Comparison of ENCODE assay signal across 20 cellular contexts in the genomic region with DNA sequence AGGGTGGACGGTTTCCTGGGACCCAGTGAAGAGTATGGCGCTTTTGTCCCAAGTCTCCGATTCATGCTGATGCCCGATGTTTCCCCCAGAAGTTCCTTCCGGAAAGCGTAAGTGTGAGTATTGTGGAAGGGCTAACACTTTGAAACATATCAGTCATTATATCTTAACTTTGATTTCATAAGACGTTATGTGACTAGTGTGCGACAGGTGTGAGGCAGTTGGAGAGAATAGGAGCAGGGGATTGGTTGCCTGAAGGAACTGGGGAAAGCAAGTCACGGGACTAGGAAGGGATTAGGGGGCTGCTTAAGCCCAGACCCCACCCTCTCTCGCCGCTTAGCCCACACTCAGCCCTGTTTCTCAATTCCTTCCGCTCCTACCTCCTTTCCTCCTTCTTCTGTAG.
DNase-seq lines count a peak whose midpoint lies in the region; ATAC-seq and TF ChIP-seq lines count a peak whose summit lies in the region.
"Had no signal": no experiment of that assay in that cellular context is flagged by ENCODE, and none has a peak within 500 bp of the region (broad histone marks: within the 10 kb centered on the region; RNA-seq: fewer than 3 reads in every experiment).

No MANE protein-coding gene starts in this region.

- no peak overlapping the region for H3K4me3 Mint-ChIP-seq in CD14-positive monocyte
- H3K4me3 Mint-ChIP-seq in dendritic cell treated with granulocyte-macrophage colony-stimulating factor and Interleukin-4, amounts not matched to agents 40 ng/mL and 50 ng/mL, for 4 days = no peak overlapping the region
- no peak overlapping the region for H3K4me3 Mint-ChIP-seq in stimulated activated memory B cell treated with anti-CD40 and anti-IgM and Interleukin-4, amounts not matched to agents 10 μg/mL and 1 μg/mL and 100 μg/mL, for 72 hours
- H3K4me3 Mint-ChIP-seq: CD8-positive, alpha-beta T cell had no signal

- H3K4me1 ChIP-seq in DND-41 (ENCODE audit: insufficient read depth, low read length) = no peaks in the 10 kb centered on the region

- no peak for ATAC-seq in DND-41 (ENCODE audit: insufficient read depth, low read depth)
- no peak for ATAC-seq in stimulated activated memory B cell treated with anti-CD40 and anti-IgM and Interleukin-4, amounts not matched to agents 10 μg/mL and 1 μg/mL and 100 μg/mL, for 72 hours
- ATAC-seq in GM18502 (IDR thresholded peaks at IDR 0.05; ENCODE audit: poor library complexity, unreplicated experiment) = no peak
- no peak for ATAC-seq in GM19328 (IDR thresholded peaks at IDR 0.05; ENCODE audit: unreplicated experiment)
- ATAC-seq: CD8-positive, alpha-beta T cell had no signal

- H4K20me1 ChIP-seq in DND-41 (ENCODE audit: insufficient read depth, low read length) = peaks cover 84% of the 10 kb centered on the region

- H3K79me2 ChIP-seq in DND-41 (ENCODE audit: insufficient read depth, low read length) = peaks cover 99% of the 10 kb centered on the region

- H3K36me3 Mint-ChIP-seq in CD14-positive monocyte = peaks cover 50% of the 10 kb centered on the region in 2 donors
- peaks cover 74% of the 10 kb centered on the region for H3K36me3 Mint-ChIP-seq in dendritic cell treated with granulocyte-macrophage colony-stimulating factor and Interleukin-4, amounts not matched to agents 40 ng/mL and 50 ng/mL, for 4 days (ENCODE audit: low read depth)
- peaks cover 58% of the 10 kb centered on the region for H3K36me3 Mint-ChIP-seq in stimulated activated memory B cell treated with anti-CD40 and anti-IgM and Interleukin-4, amounts not matched to agents 10 μg/mL and 1 μg/mL and 100 μg/mL, for 72 hours

- intact Hi-C loops in CD14-positive monocyte (cut with micrococcal nuclease) = no loop called here
- intact Hi-C loops in dendritic cell treated with granulocyte-macrophage colony-stimulating factor and Interleukin-4, amounts not matched to agents 40 ng/mL and 50 ng/mL, for 4 days (cut with micrococcal nuclease) = no loop called here

- no peak for DNase-seq in CD14-positive monocyte (ENCODE audit: low spot score)
- DNase-seq in DND-41 = no peak
- no peak for DNase-seq in NCI-H748 (lab: John Stamatoyannopoulos, UW; ENCODE audit: unreplicated experiment)
- DNase-seq: CD8-positive, alpha-beta T cell; DMS79 treated with DMSO at 0.1 percent for 48 hours; Karpas-422; NCI-H1092; NCI-H1436; NCI-H187; NCI-H2171 treated with DMSO at 0.1 percent for 48 hours; NCI-H345; NCI-H510A treated with DMSO at 0.1 percent for 48 hours; NCI-H748 treated with DMSO at 0.1 percent for 48 hours; RPMI8226; SHP77 had no signal

- H3K9me3 Mint-ChIP-seq in CD14-positive monocyte = peaks cover 0 to 11% (median 4%) of the 10 kb centered on the region in 7 donors
- peaks cover 25% of the 10 kb centered on the region for H3K9me3 Mint-ChIP-seq in dendritic cell treated with granulocyte-macrophage colony-stimulating factor and Interleukin-4, amounts not matched to agents 40 ng/mL and 50 ng/mL, for 4 days
- H3K9me3 Mint-ChIP-seq in stimulated activated memory B cell treated with anti-CD40 and anti-IgM and Interleukin-4, amounts not matched to agents 10 μg/mL and 1 μg/mL and 100 μg/mL, for 72 hours = peaks cover 5% of the 10 kb centered on the region
- H3K9me3 Mint-ChIP-seq: CD8-positive, alpha-beta T cell had no signal

- no peaks in the 10 kb centered on the region for H3K27me3 ChIP-seq in DND-41 (ENCODE audit: insufficient read depth, low read length, poor library complexity)
- H3K27me3 ChIP-seq: BLaER1 had no signal

- H3K27me3 Mint-ChIP-seq in CD14-positive monocyte (ENCODE audit: low read depth in 3 of 3) = peaks cover 0 to 2% (median 0%) of the 10 kb centered on the region in 3 donors
- no peaks in the 10 kb centered on the region for H3K27me3 Mint-ChIP-seq in dendritic cell treated with granulocyte-macrophage colony-stimulating factor and Interleukin-4, amounts not matched to agents 40 ng/mL and 50 ng/mL, for 4 days
- H3K27me3 Mint-ChIP-seq in stimulated activated memory B cell treated with anti-CD40 and anti-IgM and Interleukin-4, amounts not matched to agents 10 μg/mL and 1 μg/mL and 100 μg/mL, for 72 hours = no peaks in the 10 kb centered on the region

- TF ChIP-seq CTCF in CD14-positive monocyte (IDR thresholded peaks at IDR 0.05) = no peak
- TF ChIP-seq CTCF in DND-41 (IDR thresholded peaks at IDR 0.05; ENCODE audit: borderline replicate concordance, extremely low read depth, low read length, poor library complexity, severe bottlenecking) = no peak

- H3K27ac ChIP-seq in DND-41 (ENCODE audit: low read length) = 0 out of 2 replicates have a peak overlapping the region, but pooled peaks have one; percentile 6
- H3K27ac ChIP-seq: BLaER1 had no signal

- H3K4me1 Mint-ChIP-seq in CD14-positive monocyte = peaks cover 49% of the 10 kb centered on the region
- peaks cover 67% of the 10 kb centered on the region for H3K4me1 Mint-ChIP-seq in dendritic cell treated with granulocyte-macrophage colony-stimulating factor and Interleukin-4, amounts not matched to agents 40 ng/mL and 50 ng/mL, for 4 days (ENCODE audit: low read depth)
- peaks cover 50% of the 10 kb centered on the region for H3K4me1 Mint-ChIP-seq in stimulated activated memory B cell treated with anti-CD40 and anti-IgM and Interleukin-4, amounts not matched to agents 10 μg/mL and 1 μg/mL and 100 μg/mL, for 72 hours

- H3K4me2 ChIP-seq in DND-41 (ENCODE audit: insufficient read depth, low read length) = no peak overlapping the region
- H3K4me2 ChIP-seq: BLaER1 had no signal

- no peaks in the 10 kb centered on the region for H3K9me3 ChIP-seq in DND-41 (ENCODE audit: insufficient read depth, low read length, severe bottlenecking)

- H3K36me3 ChIP-seq in DND-41 (ENCODE audit: insufficient read depth, low read length) = peaks cover 85% of the 10 kb centered on the region

- no peak overlapping the region for H2AFZ ChIP-seq in DND-41 (ENCODE audit: low read depth, low read length)

- H3K4me3 ChIP-seq in DND-41 (ENCODE audit: low read depth in 1 of 2, low read length in 2 of 2) = no peak overlapping the region
- H3K4me3 ChIP-seq: BLaER1 had no signal

- H3K27ac Mint-ChIP-seq in CD14-positive monocyte = peak overlapping the region in 4 of 7 donors; percentile 21 to 62 (median 43)
- H3K27ac Mint-ChIP-seq in dendritic cell treated with granulocyte-macrophage colony-stimulating factor and Interleukin-4, amounts not matched to agents 40 ng/mL and 50 ng/mL, for 4 days = peak overlapping the region; percentile 47
- H3K27ac Mint-ChIP-seq in stimulated activated memory B cell treated with anti-CD40 and anti-IgM and Interleukin-4, amounts not matched to agents 10 μg/mL and 1 μg/mL and 100 μg/mL, for 72 hours = peak overlapping the region; percentile 2
- H3K27ac Mint-ChIP-seq: CD8-positive, alpha-beta T cell had no signal

- no peak overlapping the region for H3K9ac ChIP-seq in DND-41 (ENCODE audit: low read depth, low read length)
- H3K9ac ChIP-seq: BLaER1 had no signal
